In genomic region chrX:29466441-29466840, GRCh38 we compare ENCODE assay signal across 15 cellular contexts.
"Had no signal": no experiment of that assay in that cellular context is flagged by ENCODE, and none has a peak within 500 bp of the region (broad histone marks: within the 10 kb centered on the region; RNA-seq: fewer than 3 reads in every experiment).

No MANE protein-coding gene starts in this region.

- DNase-seq: activated CD4-positive, alpha-beta T cell treated with anti-CD3 and anti-CD28 coated beads, Interleukin-2, amount 10 ng/mL, durations not matched to agents 7 days and 5 days; activated CD4-positive, CD25-positive, alpha-beta regulatory T cell; activated gamma-delta T cell treated with Interleukin-2 at 50 U/mL for 16 hours; activated naive CD8-positive, alpha-beta T cell treated with anti-CD3 and anti-CD28 coated beads for 36 hours; heart right ventricle; left colon; lower lobe of right lung; right cardiac atrium; small intestine; stimulated activated naive CD8-positive, alpha-beta T cell treated with anti-CD3 and anti-CD28 coated beads, Interleukin-15, amount 100 ng/mL, for 72 hours; upper lobe of right lung had no signal

- H3K27ac ChIP-seq: cardiac muscle cell, heart right ventricle, lower lobe of right lung, thoracic aorta, upper lobe of right lung had no signal

- ATAC-seq: heart right ventricle; left colon; lower lobe of right lung; right cardiac atrium; stimulated activated naive CD8-positive, alpha-beta T cell treated with anti-CD3 and anti-CD28 coated beads, Interleukin-15, amount 100 ng/mL, for 72 hours; upper lobe of right lung had no signal

- H3K27ac Mint-ChIP-seq: activated CD4-positive, alpha-beta T cell treated with anti-CD3 and anti-CD28 coated beads, Interleukin-2, amount 10 ng/mL, durations not matched to agents 7 days and 5 days; activated naive CD8-positive, alpha-beta T cell treated with anti-CD3 and anti-CD28 coated beads for 36 hours; progenitor cell of endocrine pancreas; stimulated activated naive CD8-positive, alpha-beta T cell treated with anti-CD3 and anti-CD28 coated beads, Interleukin-15, amount 100 ng/mL, for 72 hours; T-helper 2 cell treated with Interferon-gamma antibody and Interleukin-4, amounts not matched to agents 5 μg/mL and 100 μg/mL, for 36 hours had no signal

- H3K36me3 ChIP-seq: cardiac muscle cell, heart right ventricle, lower lobe of right lung, thoracic aorta, upper lobe of right lung had no signal

- H3K9me3 ChIP-seq: lower lobe of right lung, thoracic aorta, upper lobe of right lung had no signal

- H3K4me1 Mint-ChIP-seq: activated CD4-positive, alpha-beta T cell treated with anti-CD3 and anti-CD28 coated beads, Interleukin-2, amount 10 ng/mL, durations not matched to agents 7 days and 5 days; activated naive CD8-positive, alpha-beta T cell treated with anti-CD3 and anti-CD28 coated beads for 36 hours; stimulated activated naive CD8-positive, alpha-beta T cell treated with anti-CD3 and anti-CD28 coated beads, Interleukin-15, amount 100 ng/mL, for 72 hours had no signal

- H3K4me1 ChIP-seq: heart right ventricle, lower lobe of right lung, upper lobe of right lung had no signal

- H3K4me3 Mint-ChIP-seq: activated CD4-positive, alpha-beta T cell treated with anti-CD3 and anti-CD28 coated beads, Interleukin-2, amount 10 ng/mL, durations not matched to agents 7 days and 5 days; activated naive CD8-positive, alpha-beta T cell treated with anti-CD3 and anti-CD28 coated beads for 36 hours; stimulated activated naive CD8-positive, alpha-beta T cell treated with anti-CD3 and anti-CD28 coated beads, Interleukin-15, amount 100 ng/mL, for 72 hours; T-helper 2 cell treated with Interferon-gamma antibody and Interleukin-4, amounts not matched to agents 5 μg/mL and 100 μg/mL, for 36 hours had no signal

- H3K4me3 ChIP-seq: cardiac muscle cell, heart right ventricle, lower lobe of right lung, thoracic aorta, upper lobe of right lung had no signal

- H3K36me3 Mint-ChIP-seq: activated naive CD8-positive, alpha-beta T cell treated with anti-CD3 and anti-CD28 coated beads for 36 hours had no signal

- H3K9me3 Mint-ChIP-seq: activated CD4-positive, alpha-beta T cell treated with anti-CD3 and anti-CD28 coated beads, Interleukin-2, amount 10 ng/mL, durations not matched to agents 7 days and 5 days; activated naive CD8-positive, alpha-beta T cell treated with anti-CD3 and anti-CD28 coated beads for 36 hours; stimulated activated naive CD8-positive, alpha-beta T cell treated with anti-CD3 and anti-CD28 coated beads, Interleukin-15, amount 100 ng/mL, for 72 hours had no signal

- H3K27me3 Mint-ChIP-seq: activated CD4-positive, alpha-beta T cell treated with anti-CD3 and anti-CD28 coated beads, Interleukin-2, amount 10 ng/mL, durations not matched to agents 7 days and 5 days; activated naive CD8-positive, alpha-beta T cell treated with anti-CD3 and anti-CD28 coated beads for 36 hours; progenitor cell of endocrine pancreas; stimulated activated naive CD8-positive, alpha-beta T cell treated with anti-CD3 and anti-CD28 coated beads, Interleukin-15, amount 100 ng/mL, for 72 hours had no signal

- H3K27me3 ChIP-seq: cardiac muscle cell, heart right ventricle, upper lobe of right lung had no signal
